In genomic region chr19:46976845-46977320, GRCh38 we compare ENCODE assay signal across 9 cellular contexts. TPM values are rescaled to one million over a fixed set of nuclear protein-coding genes. Genes with fewer than 3 reads are reported as not detected.
DNase-seq lines count a peak whose midpoint lies in the region; ATAC-seq, FAIRE-seq and TF ChIP-seq lines count a peak whose summit lies in the region.
"Had no signal": no experiment of that assay in that cellular context is flagged by ENCODE, and none has a peak within 500 bp of the region (broad histone marks: within the 10 kb centered on the region; RNA-seq: fewer than 3 reads in every experiment).

No MANE protein-coding gene starts in this region.

- no peaks in the 10 kb centered on the region for H3K36me3 Mint-ChIP-seq in natural killer cell treated with Interleukin-12 subunit alpha and Interleukin-12 subunit beta and Interleukin-15 and Interleukin-18, amount 100 ng/mL, for 72 hours

- no peaks in the 10 kb centered on the region for H3K9me3 Mint-ChIP-seq in natural killer cell treated with Interleukin-12 subunit alpha and Interleukin-12 subunit beta and Interleukin-15 and Interleukin-18, amount 100 ng/mL, for 72 hours

- no peaks in the 10 kb centered on the region for H3K9me3 ChIP-seq in Peyer's patch
- H3K9me3 ChIP-seq in esophagus (ENCODE audit: control insufficient read depth in 2 of 2, insufficient read depth in 1 of 2, low read depth in 1 of 2, low read length in 1 of 2), result no peaks in the 10 kb centered on the region

- H3K27ac Mint-ChIP-seq in natural killer cell treated with Interleukin-12 subunit alpha and Interleukin-12 subunit beta and Interleukin-15 and Interleukin-18, amount 100 ng/mL, for 72 hours, result peak overlapping the region; percentile 61 to 89

- H3K4me1 Mint-ChIP-seq in natural killer cell treated with Interleukin-12 subunit alpha and Interleukin-12 subunit beta and Interleukin-15 and Interleukin-18, amount 100 ng/mL, for 72 hours (ENCODE audit: low read depth in 2 of 2), result peaks cover 48% of the 10 kb centered on the region in 2 donors

- DNase-seq in BJ (ENCODE audit: low read depth), result peak; percentile 66
- DNase-seq in Peyer's patch, result no peak
- DNase-seq in natural killer cell treated with Interleukin-12 subunit alpha and Interleukin-12 subunit beta and Interleukin-15 and Interleukin-18, amount 100 ng/mL, for 72 hours (ENCODE audit: low spot score), result no peak
- DNase-seq in GM12892 (ENCODE audit: insufficient read length), result no peak
- DNase-seq in NCI-H524 treated with DMSO at 0.1 percent for 48 hours (lab: John Stamatoyannopoulos, UW), result no peak
- no peak for DNase-seq in NCI-H526 (lab: John Stamatoyannopoulos, UW)
- DNase-seq: NCI-H187 had no signal

- CTCF ChIA-PET in BJ (lab: Yijun Ruan, JAX), result interaction anchor here (0.6 to 1.5 kb wide), 10 partner anchors 10 to 219 kb away, joined by 3 to 8 read pairs (median 3); no protein-coding TSS in a partner anchor

- no peaks in the 10 kb centered on the region for H3K27me3 ChIP-seq in BJ (ENCODE audit: control insufficient read depth, insufficient read depth, low read length)
- no peaks in the 10 kb centered on the region for H3K27me3 ChIP-seq in Peyer's patch
- H3K27me3 ChIP-seq in esophagus (ENCODE audit: control insufficient read depth in 1 of 2, insufficient read depth in 2 of 2, low read length in 2 of 2), result no peaks in the 10 kb centered on the region

- no peaks in the 10 kb centered on the region for H3K27me3 Mint-ChIP-seq in natural killer cell treated with Interleukin-12 subunit alpha and Interleukin-12 subunit beta and Interleukin-15 and Interleukin-18, amount 100 ng/mL, for 72 hours

- TF ChIP-seq CTCF in BJ (IDR thresholded peaks at IDR 0.05; ENCODE audit: insufficient read depth, low read depth, low read length) (no peak), Peyer's patch (IDR thresholded peaks at IDR 0.05) (no peak)

- peak overlapping the region; percentile 49 for H3K4me3 Mint-ChIP-seq in natural killer cell treated with Interleukin-12 subunit alpha and Interleukin-12 subunit beta and Interleukin-15 and Interleukin-18, amount 100 ng/mL, for 72 hours

- peak; percentile 80 for ATAC-seq in natural killer cell treated with Interleukin-12 subunit alpha and Interleukin-12 subunit beta and Interleukin-15 and Interleukin-18, amount 100 ng/mL, for 72 hours
- ATAC-seq in GM18517 (IDR thresholded peaks at IDR 0.05; ENCODE audit: unreplicated experiment), result no peak

- H3K4me1 ChIP-seq in Peyer's patch (peaks cover 0 to 47% (median 2%) of the 10 kb centered on the region in 4 donors), esophagus (ENCODE audit: control insufficient read depth in 2 of 2, insufficient read depth in 2 of 2, low read length in 1 of 2) (peaks cover 6 to 34% of the 10 kb centered on the region in 2 donors)

- no peak for FAIRE-seq in GM12892 (lab: Jason Lieb, UNC)

- H3K4me3 ChIP-seq in BJ (ENCODE audit: low read depth, low read length), result no peak overlapping the region
- H3K4me3 ChIP-seq in Peyer's patch, result no peak overlapping the region
- H3K4me3 ChIP-seq in esophagus (ENCODE audit: low read depth in 1 of 2, low read length in 2 of 2), result no peak overlapping the region

- WGBS in esophagus, 2 donors, result 47 to 53% methylated on average over 8 of the region's 8 CpGs

- no peaks in the 10 kb centered on the region for H3K36me3 ChIP-seq in BJ (ENCODE audit: control insufficient read depth, insufficient read depth, low read length)
- H3K36me3 ChIP-seq in Peyer's patch, result no peaks in the 10 kb centered on the region
- H3K36me3 ChIP-seq in esophagus (ENCODE audit: control insufficient read depth in 2 of 2, insufficient read depth in 2 of 2, low read length in 1 of 2), result no peaks in the 10 kb centered on the region

- H3K27ac ChIP-seq in Peyer's patch (peak overlapping the region in 3 of 4 donors; percentile 48 to 66 (median 55)), esophagus (ENCODE audit: low read depth in 2 of 2, low read length in 1 of 2) (peak overlapping the region; percentile 45 to 90)

- TF ChIP-seq POLR2A in Peyer's patch (IDR thresholded peaks at IDR 0.05), result no peak
- TF ChIP-seq POLR2A in GM12892 (IDR thresholded peaks at IDR 0.05; ENCODE audit: low read depth, low read length), result no peak

- POLR2A ChIA-PET in BJ (lab: Charles Lee), result no interaction called here

RNA-seq across cellular contexts. Expression of gene NPAS1, which starts 42.8 kb away (rescaled TPM):
- polyA plus RNA-seq in BJ (2011; rRNA removed) (2.6 and 4.6 TPM in 2 replicates), esophagus (1 to 10 TPM in 1 of 2 donors, under 1 TPM in 1; 0.56 to 1.2 TPM)
- 1.9 and 2.1 TPM in 2 replicates for polyA minus RNA-seq in BJ (2011; rRNA and poly(A)+ RNA removed)
- not detected for total RNA-seq in Peyer's patch
- not detected for total RNA-seq in natural killer cell treated with Interleukin-12 subunit alpha and Interleukin-12 subunit beta and Interleukin-15 and Interleukin-18, amount 100 ng/mL, for 72 hours
- not detected for polyA plus RNA-seq in GM12892 (2012; ENCODE audit: missing spikeins)
